Comparison of ENCODE assay signal across 28 cellular contexts in the genomic region with DNA sequence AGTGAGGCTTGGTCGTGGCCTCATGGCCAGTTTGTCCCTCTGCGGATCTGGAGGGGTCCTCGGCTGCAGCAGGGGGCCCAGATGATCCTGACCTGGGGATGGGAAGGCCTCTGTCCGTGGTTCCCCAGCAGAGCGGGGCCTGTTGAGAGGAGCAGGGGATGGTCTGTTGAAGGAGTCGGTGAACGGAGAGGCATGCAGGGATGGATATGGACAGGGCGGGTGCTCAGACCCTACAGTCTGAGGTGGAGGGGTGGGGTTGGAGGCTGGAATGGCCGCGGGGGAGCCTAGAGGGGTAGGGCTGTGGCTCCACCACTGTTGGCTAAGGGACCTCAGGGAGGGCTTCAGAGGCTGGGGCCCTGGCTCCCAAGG.
"Had no signal": no experiment of that assay in that cellular context is flagged by ENCODE, and none has a peak within 500 bp of the region (broad histone marks: within the 10 kb centered on the region; RNA-seq: fewer than 3 reads in every experiment).

No MANE protein-coding gene starts in this region.

- H3K4me3 Mint-ChIP-seq: naive thymus-derived CD4-positive, alpha-beta T cell; natural killer cell treated with Interleukin-12 subunit alpha and Interleukin-12 subunit beta and Interleukin-15 and Interleukin-18, amount 100 ng/mL, for 72 hours; stimulated activated memory B cell treated with anti-CD40 and anti-IgM and Interleukin-4, amounts not matched to agents 10 μg/mL and 1 μg/mL and 100 μg/mL, for 72 hours; stimulated activated naive CD8-positive, alpha-beta T cell treated with anti-CD3 and anti-CD28 coated beads, Interleukin-15, amount 100 ng/mL, for 72 hours had no signal

- H3K4me2 ChIP-seq: hepatocyte had no signal

- H3K36me3 ChIP-seq: left ventricle myocardium inferior, pancreas, prostate gland, thyroid gland, transverse colon, upper lobe of left lung, vagina had no signal

- DNase-seq: islet precursor cell; left ventricle myocardium inferior; midbrain; mucosa of descending colon; naive thymus-derived CD4-positive, alpha-beta T cell; nucleus accumbens; pancreas; posterior cingulate gyrus; retina; right cardiac atrium; stimulated activated CD4-positive, alpha-beta T cell treated with anti-CD3 and anti-CD28 coated beads, Interleukin-12 subunit alpha, Interleukin-12 subunit beta, amount 100 ng/mL, for 4 hours; stimulated activated CD4-positive, alpha-beta T cell treated with anti-CD3 and anti-CD28 coated beads, Interleukin-15, amount 100 ng/mL, for 24 hours; stimulated activated CD4-positive, alpha-beta T cell treated with anti-CD3 and anti-CD28 coated beads, Interleukin-2, amount 100 ng/mL, for 24 hours; stimulated activated CD4-positive, alpha-beta T cell treated with anti-CD3 and anti-CD28 coated beads, Interleukin-4, amount 100 ng/mL, for 1 hour; stimulated activated naive CD4-positive, alpha-beta T cell treated with Interleukin-2 at 50 U/mL for 16 hours; stimulated activated naive CD8-positive, alpha-beta T cell treated with anti-CD3 and anti-CD28 coated beads, Interleukin-15, amount 100 ng/mL, for 72 hours; testis; thyroid gland; transverse colon had no signal

- H3K27ac ChIP-seq: hepatocyte, left ventricle myocardium inferior, pancreas, prostate gland, skin epidermis, testis, thyroid gland, transverse colon, upper lobe of left lung, vagina had no signal

- H3K36me3 Mint-ChIP-seq: naive thymus-derived CD4-positive, alpha-beta T cell; natural killer cell treated with Interleukin-12 subunit alpha and Interleukin-12 subunit beta and Interleukin-15 and Interleukin-18, amount 100 ng/mL, for 72 hours; stimulated activated memory B cell treated with anti-CD40 and anti-IgM and Interleukin-4, amounts not matched to agents 10 μg/mL and 1 μg/mL and 100 μg/mL, for 72 hours had no signal

- H3K27me3 Mint-ChIP-seq: naive thymus-derived CD4-positive, alpha-beta T cell; natural killer cell treated with Interleukin-12 subunit alpha and Interleukin-12 subunit beta and Interleukin-15 and Interleukin-18, amount 100 ng/mL, for 72 hours; stimulated activated naive CD8-positive, alpha-beta T cell treated with anti-CD3 and anti-CD28 coated beads, Interleukin-15, amount 100 ng/mL, for 72 hours had no signal

- H3K27me3 ChIP-seq: hepatocyte, pancreas, testis, thyroid gland, transverse colon, upper lobe of left lung, vagina had no signal

- ATAC-seq: mucosa of descending colon; naive thymus-derived CD4-positive, alpha-beta T cell; natural killer cell treated with Interleukin-12 subunit alpha and Interleukin-12 subunit beta and Interleukin-15 and Interleukin-18, amount 100 ng/mL, for 72 hours; pancreas; right cardiac atrium; sciatic nerve; stimulated activated memory B cell treated with anti-CD40 and anti-IgM and Interleukin-4, amounts not matched to agents 10 μg/mL and 1 μg/mL and 100 μg/mL, for 72 hours; stimulated activated naive CD8-positive, alpha-beta T cell treated with anti-CD3 and anti-CD28 coated beads, Interleukin-15, amount 100 ng/mL, for 72 hours had no signal

- H3K27ac Mint-ChIP-seq: naive thymus-derived CD4-positive, alpha-beta T cell; natural killer cell treated with Interleukin-12 subunit alpha and Interleukin-12 subunit beta and Interleukin-15 and Interleukin-18, amount 100 ng/mL, for 72 hours; stimulated activated memory B cell treated with anti-CD40 and anti-IgM and Interleukin-4, amounts not matched to agents 10 μg/mL and 1 μg/mL and 100 μg/mL, for 72 hours; stimulated activated naive CD8-positive, alpha-beta T cell treated with anti-CD3 and anti-CD28 coated beads, Interleukin-15, amount 100 ng/mL, for 72 hours had no signal

- H2AFZ ChIP-seq: hepatocyte had no signal

- H3K9me3 ChIP-seq: left ventricle myocardium inferior, mucosa of descending colon, pancreas, prostate gland, testis, thyroid gland, transverse colon, upper lobe of left lung, vagina had no signal

- H3K4me3 ChIP-seq: hepatocyte, left ventricle myocardium inferior, lung, mucosa of descending colon, pancreas, prostate gland, skin epidermis, testis, thyroid gland, transverse colon, upper lobe of left lung, vagina had no signal

- H3K9me3 Mint-ChIP-seq: naive thymus-derived CD4-positive, alpha-beta T cell; natural killer cell treated with Interleukin-12 subunit alpha and Interleukin-12 subunit beta and Interleukin-15 and Interleukin-18, amount 100 ng/mL, for 72 hours; stimulated activated memory B cell treated with anti-CD40 and anti-IgM and Interleukin-4, amounts not matched to agents 10 μg/mL and 1 μg/mL and 100 μg/mL, for 72 hours; stimulated activated naive CD8-positive, alpha-beta T cell treated with anti-CD3 and anti-CD28 coated beads, Interleukin-15, amount 100 ng/mL, for 72 hours had no signal
